In genomic region chr21:34910396-34910795, GRCh38 we compare ENCODE assay signal across 18 cellular contexts.
DNase-seq lines count a peak whose midpoint lies in the region; ATAC-seq, FAIRE-seq and TF ChIP-seq lines count a peak whose summit lies in the region.
"Had no signal": no experiment of that assay in that cellular context is flagged by ENCODE, and none has a peak within 500 bp of the region (broad histone marks: within the 10 kb centered on the region; RNA-seq: fewer than 3 reads in every experiment).

No MANE protein-coding gene starts in this region.

- no peak overlapping the region for H3K9ac ChIP-seq in colonic mucosa (ENCODE audit: low read depth in 2 of 2, low read length in 2 of 2)

- H3K4me2 ChIP-seq in DOHH2 (ENCODE audit: low read length) = peak overlapping the region; percentile 44

- peaks cover 13% of the 10 kb centered on the region; the same call in 1 of the 2 replicates for H4K20me1 ChIP-seq in DOHH2 (ENCODE audit: control insufficient read depth, insufficient read depth, low read depth, low read length)

- 51 to 72% (median 67%) methylated on average over 4 of the region's 4 CpGs for WGBS in small intestine, 3 donors

- FAIRE-seq in small intestine (lab: Jason Lieb, UNC) = no peak

- 0 out of 2 replicates have a peak overlapping the region, but pooled peaks have one; percentile 23 for H3K27ac ChIP-seq in DOHH2 (ENCODE audit: low read depth, low read length)
- H3K27ac ChIP-seq in small intestine (ENCODE audit: low read depth in 1 of 2, low read length in 1 of 2) = no peak overlapping the region
- no peak overlapping the region for H3K27ac ChIP-seq in RWPE1
- H3K27ac ChIP-seq in colonic mucosa = no peak overlapping the region
- H3K27ac ChIP-seq: breast epithelium, C4-2B, thoracic aorta had no signal

- H3K9me3 ChIP-seq in DOHH2 (ENCODE audit: control insufficient read depth, insufficient read depth, low read length) (no peaks in the 10 kb centered on the region), small intestine (ENCODE audit: control insufficient read depth, low read depth) (no peaks in the 10 kb centered on the region), colonic mucosa (no peaks in the 10 kb centered on the region)
- H3K9me3 ChIP-seq: breast epithelium, thoracic aorta had no signal

- peaks cover 79% of the 10 kb centered on the region for H3K79me2 ChIP-seq in DOHH2 (ENCODE audit: control insufficient read depth, low read length)

- ATAC-seq in left lobe of liver = peak; percentile 83
- ATAC-seq: HCT116 had no signal

- H3K27me3 ChIP-seq in DOHH2 (ENCODE audit: control insufficient read depth, low read length) (no peaks in the 10 kb centered on the region), small intestine (ENCODE audit: control insufficient read depth in 2 of 2, insufficient read depth in 2 of 2, low read length in 2 of 2) (no peaks in the 10 kb centered on the region), colonic mucosa (no peaks in the 10 kb centered on the region)
- H3K27me3 ChIP-seq: breast epithelium had no signal

- CTCF ChIA-PET in RWPE1 (lab: Yijun Ruan, JAX) = interaction anchor here (0.6 kb wide), 1 partner anchor 239 kb away, joined by 7 read pairs; no protein-coding TSS in a partner anchor

- no peak for TF ChIP-seq CTCF in DOHH2 (IDR thresholded peaks at IDR 0.05; ENCODE audit: low read depth, low read length, poor library complexity, severe bottlenecking)
- TF ChIP-seq CTCF in RWPE1 (conservative IDR thresholded peaks at IDR 0.05; ENCODE audit: low read depth) = no peak
- no peak for TF ChIP-seq CTCF in colonic mucosa (IDR thresholded peaks at IDR 0.05)

- intact Hi-C loops in colonic mucosa (cut with DNase I) = no loop called here

- H3F3A ChIP-seq in DOHH2 (ENCODE audit: control insufficient read depth, insufficient read depth) = no peaks in the 10 kb centered on the region

- peak overlapping the region; percentile 8; the same call in 1 of the 2 replicates for H3K4me3 ChIP-seq in DOHH2 (ENCODE audit: low read length)
- no peak overlapping the region for H3K4me3 ChIP-seq in small intestine (ENCODE audit: low read depth in 1 of 2, low read length in 2 of 2)
- no peak overlapping the region for H3K4me3 ChIP-seq in colonic mucosa
- H3K4me3 ChIP-seq: breast epithelium, thoracic aorta had no signal

- no peaks in the 10 kb centered on the region for H3K9me2 ChIP-seq in DOHH2 (replicated peaks; ENCODE audit: control insufficient read depth, low read length)

- H3K4me1 ChIP-seq in DOHH2 (ENCODE audit: control insufficient read depth, low read length) (peaks cover 56% of the 10 kb centered on the region), small intestine (ENCODE audit: control insufficient read depth in 2 of 2, insufficient read depth in 1 of 2, low read depth in 1 of 2, low read length in 1 of 2) (peaks cover 7 to 8% of the 10 kb centered on the region in 2 donors), colonic mucosa (no peaks in the 10 kb centered on the region)
- H3K4me1 ChIP-seq: breast epithelium had no signal

- DNase-seq in NCI-H2196 treated with DMSO at 0.1 percent for 48 hours (lab: John Stamatoyannopoulos, UW; ENCODE audit: unreplicated experiment) (peak; percentile 49), left lobe of liver (ENCODE audit: low spot score) (peak; percentile 81), small intestine (peak; percentile 67), RWPE1 (ENCODE audit: low spot score) (no peak), colonic mucosa (no peak), NCI-H2107 (lab: John Stamatoyannopoulos, UW) (no peak)
- DNase-seq: activated CD4-positive, alpha-beta T cell treated with anti-CD3 and anti-CD28 coated beads for 1 hour; activated CD8-positive, alpha-beta memory T cell treated with anti-CD3 and anti-CD28 coated beads, Interleukin-2, amount 50 U/mL, for 48 hours; activated naive CD4-positive, alpha-beta T cell treated with anti-CD3 and anti-CD28 coated beads, Interleukin-2, amount 10 ng/mL, durations not matched to agents 7 days and 5 days; EL; NCI-H1105 treated with DMSO at 0.1 percent for 48 hours; NCI-H226; SHP77 treated with DMSO at 0.1 percent for 48 hours had no signal

- peaks cover 15% of the 10 kb centered on the region for H3K36me3 ChIP-seq in DOHH2 (ENCODE audit: control insufficient read depth, low read length)
- no peaks in the 10 kb centered on the region for H3K36me3 ChIP-seq in small intestine (ENCODE audit: control insufficient read depth in 2 of 2, insufficient read depth in 2 of 2, low read length in 2 of 2)
- H3K36me3 ChIP-seq in colonic mucosa = no peaks in the 10 kb centered on the region
- H3K36me3 ChIP-seq: breast epithelium, thoracic aorta had no signal

- POLR2A ChIA-PET in RWPE1 (lab: Yijun Ruan, JAX; ENCODE audit: low non-redundant PET) = no interaction called here

Comparison
In these comparisons a context has a peak if more than half of its experiments do, and no peak if none do; other contexts are left out.
1. DNase-seq: peak in NCI-H2196 treated with DMSO at 0.1 percent for 48 hours (single experiment), left lobe of liver (single experiment) and small intestine (single experiment); none in RWPE1 (single experiment), colonic mucosa (single experiment) and NCI-H2107 (single experiment).